ENCODE assay signal across 11 cellular contexts in genomic region chr13:30907167-30907761, GRCh38. TPM values are rescaled to one million over a fixed set of nuclear protein-coding genes. Genes with fewer than 3 reads are reported as not detected.
DNase-seq lines count a peak whose midpoint lies in the region; ATAC-seq and TF ChIP-seq lines count a peak whose summit lies in the region.
"Had no signal": no experiment of that assay in that cellular context is flagged by ENCODE, and none has a peak within 500 bp of the region (broad histone marks: within the 10 kb centered on the region; RNA-seq: fewer than 3 reads in every experiment).

No MANE protein-coding gene starts in this region.

- H3K36me3 ChIP-seq in ES-I3 (ENCODE audit: insufficient read depth, low read length): no peaks in the 10 kb centered on the region
- H3K36me3 ChIP-seq in heart left ventricle: peaks cover 0 to 4% (median 0%) of the 10 kb centered on the region in 9 donors

- ATAC-seq in heart left ventricle (peak; percentile 4 to 32 (median 23)), sciatic nerve (peak; percentile 3), HG02623 (IDR thresholded peaks at IDR 0.05; ENCODE audit: unreplicated experiment) (no peak)

- TF ChIP-seq POLR2A in heart left ventricle (IDR thresholded peaks at IDR 0.05): no peak

- DNase-seq in amniotic epithelial cell (ENCODE audit: low read depth) (peak; percentile 71), heart left ventricle (peak in 1 of 5 donors; percentile 52), sciatic nerve (ENCODE audit: low spot score) (no peak), T-helper 1 cell (no peak), NCI-H1417 treated with DMSO at 0.1 percent for 48 hours (lab: John Stamatoyannopoulos, UW) (no peak)
- DNase-seq in stimulated activated CD4-positive, alpha-beta T cell treated with anti-CD3 and anti-CD28 coated beads, Interleukin-4, amount 100 ng/mL, for 24 hours: no peak
- DNase-seq: KBM-7 had no signal

- peak overlapping the region; percentile 35; the same call in 1 of the 2 replicates for H3K9ac ChIP-seq in ES-I3 (ENCODE audit: low read depth, low read length)

- WGBS in heart left ventricle, 4 donors: 61 to 68% (median 65%) methylated on average over 8 of the region's 8 CpGs

- H3K27ac ChIP-seq in heart left ventricle: peak overlapping the region in 11 of 12 donors; percentile 4 to 79 (median 69)
- H3K27ac ChIP-seq: RWPE1 had no signal

- no peaks in the 10 kb centered on the region for H3K4me1 ChIP-seq in ES-I3 (ENCODE audit: insufficient read depth, low read length)
- peaks cover 0 to 43% (median 17%) of the 10 kb centered on the region in 12 donors for H3K4me1 ChIP-seq in heart left ventricle

- no peak for TF ChIP-seq CTCF in heart left ventricle (IDR thresholded peaks at IDR 0.05)

- intact Hi-C loops in heart left ventricle (cut with DNase I) (loop anchor here in 1 of 10 donors (5.0 kb wide), 1 partner anchor 40 kb away; no protein-coding TSS in a partner anchor), sciatic nerve (cut with DNase I) (no loop called here)

- H3K27me3 ChIP-seq in heart left ventricle: peaks cover 0 to 36% (median 4%) of the 10 kb centered on the region in 9 donors

- peak overlapping the region; percentile 25 to 69 (median 54) for H3K4me3 ChIP-seq in heart left ventricle

- H3K9me3 ChIP-seq in ES-I3 (ENCODE audit: control insufficient read depth, insufficient read depth, low read length) (no peaks in the 10 kb centered on the region), heart left ventricle (no peaks in the 10 kb centered on the region)

RNA-seq across cellular contexts. Expression of gene MEDAG, which starts 1.2 kb away (rescaled TPM):
- 10 to 100 TPM in 3 of 9 donors, 1 to 10 TPM in 6; 4.2 to 41.9 (median 8.0) TPM for total RNA-seq in heart left ventricle
- polyA plus RNA-seq in heart left ventricle: 10 to 100 TPM in 1 of 2 donors, 1 to 10 TPM in 1; 3.8 to 11.1 TPM
- 73.2 TPM for total RNA-seq in sciatic nerve
- polyA plus RNA-seq: neural cell had no signal

RNA-seq across cellular contexts. Expression of gene TEX26, which starts 25.2 kb away (rescaled TPM):
- not detected for total RNA-seq in heart left ventricle
- polyA plus RNA-seq in heart left ventricle: not detected
- total RNA-seq in sciatic nerve: 0.31 TPM
- polyA plus RNA-seq: neural cell had no signal
